Comparison of ENCODE assay signal across 13 cellular contexts in genomic region chr5:147189109-147189424, GRCh38.
DNase-seq lines count a peak whose midpoint lies in the region; ATAC-seq lines count a peak whose summit lies in the region.
"Had no signal": no experiment of that assay in that cellular context is flagged by ENCODE, and none has a peak within 500 bp of the region (broad histone marks: within the 10 kb centered on the region; RNA-seq: fewer than 3 reads in every experiment).

No MANE protein-coding gene starts in this region.

- peak overlapping the region; percentile 64 for H3K4me3 ChIP-seq in endocrine pancreas (ENCODE audit: control insufficient read depth, insufficient read depth, low read length)
- H3K4me3 ChIP-seq: lung had no signal

- H3K9me3 ChIP-seq in endocrine pancreas (ENCODE audit: control insufficient read depth, low read length) = no peaks in the 10 kb centered on the region

- H3K27me3 ChIP-seq in endocrine pancreas (ENCODE audit: control insufficient read depth, insufficient read depth, low read length) = peaks cover 2% of the 10 kb centered on the region

- H3K4me1 ChIP-seq in endocrine pancreas (ENCODE audit: control insufficient read depth, insufficient read depth, low read length) = no peaks in the 10 kb centered on the region
- H3K4me1 ChIP-seq: parathyroid adenoma had no signal

- no peak overlapping the region for H3K9ac ChIP-seq in endocrine pancreas (ENCODE audit: control insufficient read depth, insufficient read depth, low read length)
- H3K9ac ChIP-seq: parathyroid adenoma had no signal

- DNase-seq in DMS153 (lab: John Stamatoyannopoulos, UW) = no peak
- no peak for DNase-seq in DMS 273 treated with DMSO at 0.1 percent for 48 hours (lab: John Stamatoyannopoulos, UW)
- DNase-seq in effector CD8-positive, alpha-beta T cell (lab: John Stamatoyannopoulos, UW) = no peak
- DNase-seq: activated CD4-positive, CD25-positive, alpha-beta regulatory T cell treated with anti-CD3 and anti-CD28 coated beads, Interleukin-2, amount 50 U/mL, for 72 hours; naive B cell; SIG-M5 had no signal

- no peaks in the 10 kb centered on the region for H3K36me3 ChIP-seq in endocrine pancreas (ENCODE audit: control insufficient read depth, insufficient read depth, low read length)

- ATAC-seq in GM18511 (IDR thresholded peaks at IDR 0.05; ENCODE audit: unreplicated experiment) = peak; percentile 14
- ATAC-seq in GM21576 (IDR thresholded peaks at IDR 0.05; ENCODE audit: unreplicated experiment) = peak; percentile 16
- peak; percentile 17 for ATAC-seq in HG03571 (IDR thresholded peaks at IDR 0.05; ENCODE audit: unreplicated experiment)
- no peak for ATAC-seq in GM21528 (IDR thresholded peaks at IDR 0.05; ENCODE audit: low FRiP score, unreplicated experiment)
